ENCODE assay signal across 14 cellular contexts in genomic region chr9:124295097-124295794, GRCh38. TPM values are rescaled to one million over a fixed set of nuclear protein-coding genes. Genes with fewer than 3 reads are reported as not detected.
DNase-seq lines count a peak whose midpoint lies in the region; ATAC-seq and TF ChIP-seq lines count a peak whose summit lies in the region.
"Had no signal": no experiment of that assay in that cellular context is flagged by ENCODE, and none has a peak within 500 bp of the region (broad histone marks: within the 10 kb centered on the region; RNA-seq: fewer than 3 reads in every experiment).

No MANE protein-coding gene starts in this region.

- H3K79me2 ChIP-seq in SK-N-SH (ENCODE audit: insufficient read depth), result peaks cover 99% of the 10 kb centered on the region
- peaks cover 55% of the 10 kb centered on the region for H3K79me2 ChIP-seq in hepatocyte

- TF ChIP-seq CTCF in SK-N-SH (IDR thresholded peaks at IDR 0.05), result no peak
- TF ChIP-seq CTCF in hepatocyte (IDR thresholded peaks at IDR 0.05; ENCODE audit: poor library complexity), result no peak
- TF ChIP-seq CTCF in progenitor cell of endocrine pancreas (IDR thresholded peaks at IDR 0.05; ENCODE audit: unreplicated experiment), result no peak

- H3K27me3 Mint-ChIP-seq in progenitor cell of endocrine pancreas, result no peaks in the 10 kb centered on the region
- H3K27me3 Mint-ChIP-seq: activated CD4-positive, alpha-beta memory T cell treated with anti-CD3 and anti-CD28 coated beads, Interleukin-2, amount 10 ng/mL, durations not matched to agents 7 days and 5 days had no signal

- H4K20me1 ChIP-seq in SK-N-SH (ENCODE audit: insufficient read depth), result peaks cover 45% of the 10 kb centered on the region
- peaks cover 17% of the 10 kb centered on the region for H4K20me1 ChIP-seq in hepatocyte (ENCODE audit: insufficient read depth, poor library complexity, severe bottlenecking)

- H3K9ac ChIP-seq in SK-N-SH, result no peak overlapping the region

- H3K36me3 Mint-ChIP-seq in progenitor cell of endocrine pancreas (ENCODE audit: insufficient read depth), result no peaks in the 10 kb centered on the region

- H3K27me3 ChIP-seq in SK-N-SH (ENCODE audit: insufficient read depth) (no peaks in the 10 kb centered on the region), hepatocyte (no peaks in the 10 kb centered on the region)

- H3K4me2 ChIP-seq in SK-N-SH (no peak overlapping the region), hepatocyte (no peak overlapping the region)

- no peak overlapping the region for H3K4me3 Mint-ChIP-seq in progenitor cell of endocrine pancreas (ENCODE audit: low read depth)
- H3K4me3 Mint-ChIP-seq: activated CD4-positive, alpha-beta memory T cell treated with anti-CD3 and anti-CD28 coated beads, Interleukin-2, amount 10 ng/mL, durations not matched to agents 7 days and 5 days; activated naive CD4-positive, alpha-beta T cell treated with anti-CD3 and anti-CD28 coated beads for 36 hours had no signal

- peak; percentile 25 for ATAC-seq in GM18861 (IDR thresholded peaks at IDR 0.05; ENCODE audit: unreplicated experiment)
- no peak for ATAC-seq in GM18511 (IDR thresholded peaks at IDR 0.05; ENCODE audit: unreplicated experiment)
- ATAC-seq: left ventricle myocardium superior had no signal

- CTCF ChIA-PET in SK-N-SH (lab: Yijun Ruan, JAX), result interaction anchor here (0.8 to 1.1 kb wide), 3 partner anchors 27 to 39 kb away, joined by 3 to 4 read pairs (median 3); partner anchors contain the start of gene NEK6

- DNase-seq in SK-N-SH (peak; percentile 92), hepatocyte (ENCODE audit: low spot score) (peak; percentile 32), progenitor cell of endocrine pancreas (ENCODE audit: low spot score, unreplicated experiment) (no peak), NCI-H510A treated with DMSO at 0.1 percent for 48 hours (lab: John Stamatoyannopoulos, UW) (no peak), NCI-H1436 (lab: John Stamatoyannopoulos, UW) (no peak)
- DNase-seq in effector CD8-positive, alpha-beta T cell (lab: John Stamatoyannopoulos, UW), result no peak
- DNase-seq: activated CD4-positive, alpha-beta memory T cell treated with anti-CD3 and anti-CD28 coated beads, Interleukin-2, amount 10 ng/mL, durations not matched to agents 7 days and 5 days; activated naive CD4-positive, alpha-beta T cell treated with anti-CD3 and anti-CD28 coated beads for 36 hours; cortex of kidney; left ventricle myocardium superior; NCI-H1048; NCI-H748 treated with DMSO at 0.1 percent for 48 hours had no signal

- no peak for TF ChIP-seq RAD21 in SK-N-SH (IDR thresholded peaks at IDR 0.05; ENCODE audit: low read length)

- no peaks in the 10 kb centered on the region for H3K9me3 ChIP-seq in SK-N-SH
- H3K9me3 ChIP-seq in hepatocyte (ENCODE audit: low read depth), result no peaks in the 10 kb centered on the region

- H2AFZ ChIP-seq in SK-N-SH (ENCODE audit: low read depth) (no peak overlapping the region), hepatocyte (no peak overlapping the region)

- H3K27ac ChIP-seq in SK-N-SH (ENCODE audit: low read depth in 2 of 2, low read length in 1 of 2), result peak overlapping the region; percentile 9 to 73; a peak in 3 of 4 replicates
- no peak overlapping the region for H3K27ac ChIP-seq in hepatocyte

- H3K9me2 ChIP-seq in SK-N-SH (no peaks in the 10 kb centered on the region), hepatocyte (replicated peaks; ENCODE audit: insufficient read depth) (no peaks in the 10 kb centered on the region)

- H3K27ac Mint-ChIP-seq in progenitor cell of endocrine pancreas, result peak overlapping the region; percentile 50
- H3K27ac Mint-ChIP-seq: activated CD4-positive, alpha-beta memory T cell treated with anti-CD3 and anti-CD28 coated beads, Interleukin-2, amount 10 ng/mL, durations not matched to agents 7 days and 5 days had no signal

- peaks cover 0 to 4% of the 10 kb centered on the region in 2 experiments for H3K36me3 ChIP-seq in SK-N-SH (replicated peaks in 1 of 2; ENCODE audit: control insufficient read depth in 1 of 2, insufficient read depth in 2 of 2, low read length in 1 of 2)
- H3K36me3 ChIP-seq in hepatocyte (replicated peaks; ENCODE audit: insufficient read depth, low read depth), result no peaks in the 10 kb centered on the region

- H3K4me3 ChIP-seq in SK-N-SH (ENCODE audit: low read depth in 2 of 2, low read length in 1 of 2), result no peak overlapping the region
- no peak overlapping the region for H3K4me3 ChIP-seq in hepatocyte

- no peaks in the 10 kb centered on the region for H3K4me1 Mint-ChIP-seq in progenitor cell of endocrine pancreas (ENCODE audit: low read depth)

- H3K9me3 Mint-ChIP-seq in progenitor cell of endocrine pancreas (ENCODE audit: low read depth), result no peaks in the 10 kb centered on the region
- H3K9me3 Mint-ChIP-seq: activated CD4-positive, alpha-beta memory T cell treated with anti-CD3 and anti-CD28 coated beads, Interleukin-2, amount 10 ng/mL, durations not matched to agents 7 days and 5 days; activated naive CD4-positive, alpha-beta T cell treated with anti-CD3 and anti-CD28 coated beads for 36 hours had no signal

- no peaks in the 10 kb centered on the region for H3F3A ChIP-seq in SK-N-SH (replicated peaks; ENCODE audit: insufficient read depth)

- H3K4me1 ChIP-seq in SK-N-SH (ENCODE audit: control insufficient read depth in 1 of 2, insufficient read depth in 2 of 2, low read depth in 1 of 2, low read length in 1 of 2) (peaks cover 32 to 61% of the 10 kb centered on the region in 2 experiments; a peak in 3 of 4 replicates), hepatocyte (ENCODE audit: insufficient read depth) (peaks cover 5% of the 10 kb centered on the region)

- WGBS in SK-N-SH (ENCODE audit: low lambda C conversion rate), result 60% methylated on average over 12 of the region's 19 CpGs
- WGBS in hepatocyte (ENCODE audit: low lambda C conversion rate, missing lambda C conversion rate), result 67% methylated on average over 18 of the region's 19 CpGs

- POLR2A ChIA-PET in SK-N-SH (lab: Yijun Ruan, JAX), result interaction anchor here (0.7 kb wide), 1 partner anchor 9 kb away, joined by 3 read pairs; no protein-coding TSS in a partner anchor

- TF ChIP-seq EP300 in SK-N-SH (IDR thresholded peaks at IDR 0.05; ENCODE audit: borderline replicate concordance in 1 of 2, low read depth in 1 of 2, low read length in 1 of 2), result peak in 1 of 2 experiments; percentile 72; a peak in 2 of 4 replicates

TF ChIP-seq in SK-N-SH, 30 proteins besides CTCF, POLR2A, EP300 and RAD21 (continues in another document):
- TF ChIP-seq PBX3 (IDR thresholded peaks at IDR 0.05) (peak; percentile 67), IRF3 (IDR thresholded peaks at IDR 0.05; ENCODE audit: low read depth, low read length) (no peak), MAX (IDR thresholded peaks at IDR 0.05; ENCODE audit: low read depth) (no peak), RFX5 (IDR thresholded peaks at IDR 0.05; ENCODE audit: low read length) (no peak), SMC3 (IDR thresholded peaks at IDR 0.05; ENCODE audit: low read depth, low read length) (no peak), GABPA (IDR thresholded peaks at IDR 0.05; ENCODE audit: low read depth) (no peak), FOXJ3 (CRISPR knock-in tag; IDR thresholded peaks at IDR 0.05) (no peak), TCF12 (IDR thresholded peaks at IDR 0.05) (peak; percentile 67; the same call in 1 of the 2 replicates), MEF2A (IDR thresholded peaks at IDR 0.05; ENCODE audit: borderline replicate concordance, low read depth) (no peak), RCOR1 (IDR thresholded peaks at IDR 0.05; ENCODE audit: low read length) (peak; percentile 58; the same call in 1 of the 2 replicates), GATA2 (CRISPR knock-in tag; IDR thresholded peaks at IDR 0.05) (peak; percentile 40)
- TF ChIP-seq, protein P1, sequence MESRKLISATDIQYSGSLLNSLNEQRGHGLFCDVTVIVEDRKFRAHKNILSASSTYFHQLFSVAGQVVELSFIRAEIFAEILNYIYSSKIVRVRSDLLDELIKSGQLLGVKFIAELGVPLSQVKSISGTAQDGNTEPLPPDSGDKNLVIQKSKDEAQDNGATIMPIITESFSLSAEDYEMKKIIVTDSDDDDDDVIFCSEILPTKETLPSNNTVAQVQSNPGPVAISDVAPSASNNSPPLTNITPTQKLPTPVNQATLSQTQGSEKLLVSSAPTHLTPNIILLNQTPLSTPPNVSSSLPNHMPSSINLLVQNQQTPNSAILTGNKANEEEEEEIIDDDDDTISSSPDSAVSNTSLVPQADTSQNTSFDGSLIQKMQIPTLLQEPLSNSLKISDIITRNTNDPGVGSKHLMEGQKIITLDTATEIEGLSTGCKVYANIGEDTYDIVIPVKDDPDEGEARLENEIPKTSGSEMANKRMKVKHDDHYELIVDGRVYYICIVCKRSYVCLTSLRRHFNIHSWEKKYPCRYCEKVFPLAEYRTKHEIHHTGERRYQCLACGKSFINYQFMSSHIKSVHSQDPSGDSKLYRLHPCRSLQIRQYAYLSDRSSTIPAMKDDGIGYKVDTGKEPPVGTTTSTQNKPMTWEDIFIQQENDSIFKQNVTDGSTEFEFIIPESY (IDR thresholded peaks at IDR 0.05; ENCODE audit: borderline replicate concordance, low read depth), result no peak

RNA-seq across cellular contexts. Expression of gene NEK6, which starts 37.5 kb away (rescaled TPM):
- polyA plus RNA-seq in SK-N-SH (2012; rRNA removed) (89.8 and 96.1 TPM in 2 replicates), hepatocyte (41.6 and 44.7 TPM in 2 replicates)
- polyA plus RNA-seq in SK-N-SH (2012; cell fraction: cytosol; rRNA removed), result 73.6 and 92.1 TPM in 2 replicates
- 47.4 and 67.2 TPM in 2 replicates for polyA plus RNA-seq in SK-N-SH (2012; cell fraction: nucleus; rRNA removed)
- total RNA-seq in hepatocyte (33.5 and 35.7 TPM in 2 replicates), progenitor cell of endocrine pancreas (23.9 and 24.4 TPM in 2 replicates)

Comparison
In these comparisons a context has a peak if more than half of its experiments do, and no peak if none do; other contexts are left out.
1. DNase-seq: peak in SK-N-SH (single experiment) and hepatocyte (single experiment); none in progenitor cell of endocrine pancreas (single experiment), NCI-H510A treated with DMSO at 0.1 percent for 48 hours (single experiment), effector CD8-positive, alpha-beta T cell (single experiment) and NCI-H1436 (single experiment).